In genomic region chr14:88013750-88014349, GRCh38 we compare ENCODE assay signal across 8 cellular contexts. TPM values are rescaled to one million over a fixed set of nuclear protein-coding genes. Genes with fewer than 3 reads are reported as not detected.
A peak's percentile ranks its signal among the peaks of the same experiment; 100 is the strongest.
DNase-seq lines count a peak whose midpoint lies in the region; ATAC-seq and TF ChIP-seq lines count a peak whose summit lies in the region.

No MANE protein-coding gene starts in this region.

- ATAC-seq in GM21381 (IDR thresholded peaks at IDR 0.05; ENCODE audit: unreplicated experiment) (peak; percentile 81), HG03521 (IDR thresholded peaks at IDR 0.05; ENCODE audit: unreplicated experiment) (peak; percentile 93), gastroesophageal sphincter (peak; percentile 83), omental fat pad (ENCODE audit: low FRiP score) (peak; percentile 80)

- TF ChIP-seq POLR2A in gastroesophageal sphincter (IDR thresholded peaks at IDR 0.05): no peak

- TF ChIP-seq EP300 in gastroesophageal sphincter (IDR thresholded peaks at IDR 0.05): no peak

- WGBS in gastroesophageal sphincter (ENCODE audit: low coverage in 1 of 2), 2 donors: 4 to 6% methylated on average over 7 of the region's 7 CpGs

- TF ChIP-seq CTCF in gastroesophageal sphincter (IDR thresholded peaks at IDR 0.05) (peak; percentile 77 to 86 (median 80)), omental fat pad (IDR thresholded peaks at IDR 0.05) (peak in 1 of 3 donors; percentile 69)

- H3K4me3 ChIP-seq in gastroesophageal sphincter: no peak overlapping the region

- no peak overlapping the region for H3K27ac ChIP-seq in gastroesophageal sphincter

- no peaks in the 10 kb centered on the region for H3K9me3 ChIP-seq in gastroesophageal sphincter

- no peaks in the 10 kb centered on the region for H3K36me3 ChIP-seq in gastroesophageal sphincter

- H3K27me3 ChIP-seq in gastroesophageal sphincter: peaks cover 13% of the 10 kb centered on the region

- DNase-seq in ELF-1 (ENCODE audit: low read depth, low spot score) (peak; percentile 66), NCI-H526 (lab: John Stamatoyannopoulos, UW) (peak; percentile 56 to 66), omental fat pad (ENCODE audit: low spot score) (peak; percentile 47), NCI-H2029 treated with DMSO at 0.1 percent for 48 hours (lab: John Stamatoyannopoulos, UW) (no peak)
- peak; percentile 28 for DNase-seq in activated T-cell treated with anti-CD3 and anti-CD28 coated beads, Interleukin-2, amount 50 U/mL, for 1 hour

- H3K4me1 ChIP-seq in gastroesophageal sphincter: no peaks in the 10 kb centered on the region

RNA-seq across cellular contexts. Expression of gene GPR65, which starts 8.9 kb away (rescaled TPM):
- 1 to 10 TPM in 1 of 4 donors, under 1 TPM in 3; 0.47 to 1.5 (median 0.52) TPM for total RNA-seq in gastroesophageal sphincter
- total RNA-seq in omental fat pad: 1 to 10 TPM; 1.4 to 6.0 (median 3.2) TPM

RNA-seq across cellular contexts. Expression of gene GALC, which starts 20.9 kb away (rescaled TPM):
- 10 to 100 TPM; 13.7 to 19.9 (median 16.6) TPM for total RNA-seq in gastroesophageal sphincter
- 10 to 100 TPM; 30.6 to 41.2 (median 34.1) TPM for total RNA-seq in omental fat pad
